In the genomic region with DNA sequence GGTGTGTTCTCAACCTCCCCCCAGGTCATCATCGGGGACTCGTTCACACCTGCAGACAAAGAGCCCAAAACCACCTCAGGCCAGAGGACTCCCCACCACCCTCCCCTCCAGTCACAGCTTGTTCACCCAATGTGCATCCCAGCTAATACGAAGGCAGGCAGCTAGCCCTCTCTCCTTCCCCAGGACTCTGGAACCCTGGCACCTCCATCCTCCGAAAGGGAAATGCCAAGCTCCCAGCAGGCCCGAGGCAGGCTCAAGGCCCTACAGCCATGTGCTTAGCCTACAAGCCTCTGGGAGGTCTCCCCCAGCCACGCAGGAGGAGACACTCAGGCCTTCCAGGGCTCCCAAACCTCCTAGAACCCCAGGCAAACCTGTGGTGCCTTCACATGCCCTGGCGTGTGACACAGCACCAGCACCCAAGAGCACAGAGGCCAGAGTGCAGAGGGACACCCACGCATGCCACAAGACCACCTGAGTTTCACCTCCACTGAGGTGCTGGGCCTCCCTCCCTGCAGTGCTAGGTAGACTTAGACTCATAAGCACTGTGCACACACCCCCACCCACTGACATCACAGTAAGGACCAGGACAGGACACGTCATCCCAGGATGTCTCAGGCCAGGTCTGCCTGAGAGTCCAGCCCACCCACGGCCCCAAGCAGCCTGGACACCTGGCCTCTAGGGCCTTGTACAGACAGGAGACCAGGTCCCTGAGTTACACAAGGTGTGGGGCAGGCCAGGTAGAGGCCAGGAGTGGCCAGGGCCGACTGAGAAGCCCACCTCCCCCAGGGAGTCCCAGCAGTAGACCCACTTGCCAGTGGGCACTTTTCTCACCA, we compare ENCODE assay signal across 2 cellular contexts.
A peak's percentile ranks its signal among the peaks of the same experiment; 100 is the strongest.
TF ChIP-seq lines count a peak whose summit lies in the region.

No MANE protein-coding gene starts in this region.

TF ChIP-seq in GM12891, 5 proteins besides CTCF, POLR2A, EP300 and RAD21:
- TF ChIP-seq POU2F2 (IDR thresholded peaks at IDR 0.05; ENCODE audit: low read depth, low read length) (no peak), PAX5 (IDR thresholded peaks at IDR 0.05; ENCODE audit: insufficient read depth, low read length, severe bottlenecking) (no peak), POLR2AphosphoS5 (IDR thresholded peaks at IDR 0.05; ENCODE audit: low read depth, low read length) (no peak), TAF1 (IDR thresholded peaks at IDR 0.05; ENCODE audit: low read depth, low read length) (no peak), SPI1 (IDR thresholded peaks at IDR 0.05; ENCODE audit: low read depth, low read length) (no peak)

TF ChIP-seq in K562, 482 proteins besides CTCF, POLR2A, EP300 and RAD21:
- TF ChIP-seq BCOR (IDR thresholded peaks at IDR 0.05) = no peak
- TF ChIP-seq, protein P1, sequence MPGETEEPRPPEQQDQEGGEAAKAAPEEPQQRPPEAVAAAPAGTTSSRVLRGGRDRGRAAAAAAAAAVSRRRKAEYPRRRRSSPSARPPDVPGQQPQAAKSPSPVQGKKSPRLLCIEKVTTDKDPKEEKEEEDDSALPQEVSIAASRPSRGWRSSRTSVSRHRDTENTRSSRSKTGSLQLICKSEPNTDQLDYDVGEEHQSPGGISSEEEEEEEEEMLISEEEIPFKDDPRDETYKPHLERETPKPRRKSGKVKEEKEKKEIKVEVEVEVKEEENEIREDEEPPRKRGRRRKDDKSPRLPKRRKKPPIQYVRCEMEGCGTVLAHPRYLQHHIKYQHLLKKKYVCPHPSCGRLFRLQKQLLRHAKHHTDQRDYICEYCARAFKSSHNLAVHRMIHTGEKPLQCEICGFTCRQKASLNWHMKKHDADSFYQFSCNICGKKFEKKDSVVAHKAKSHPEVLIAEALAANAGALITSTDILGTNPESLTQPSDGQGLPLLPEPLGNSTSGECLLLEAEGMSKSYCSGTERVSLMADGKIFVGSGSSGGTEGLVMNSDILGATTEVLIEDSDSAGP (CRISPR knock-in tag; IDR thresholded peaks at IDR 0.05) = peak; percentile 75; the same call in 1 of the 2 replicates
- TF ChIP-seq GATAD2B (IDR thresholded peaks at IDR 0.05; ENCODE audit: borderline replicate concordance) = no peak
- peak; percentile 22 for TF ChIP-seq HMGN3 (IDR thresholded peaks at IDR 0.05; ENCODE audit: borderline replicate concordance, extremely low read depth, insufficient read length, low read depth, low read length)
- TF ChIP-seq, protein P2, sequence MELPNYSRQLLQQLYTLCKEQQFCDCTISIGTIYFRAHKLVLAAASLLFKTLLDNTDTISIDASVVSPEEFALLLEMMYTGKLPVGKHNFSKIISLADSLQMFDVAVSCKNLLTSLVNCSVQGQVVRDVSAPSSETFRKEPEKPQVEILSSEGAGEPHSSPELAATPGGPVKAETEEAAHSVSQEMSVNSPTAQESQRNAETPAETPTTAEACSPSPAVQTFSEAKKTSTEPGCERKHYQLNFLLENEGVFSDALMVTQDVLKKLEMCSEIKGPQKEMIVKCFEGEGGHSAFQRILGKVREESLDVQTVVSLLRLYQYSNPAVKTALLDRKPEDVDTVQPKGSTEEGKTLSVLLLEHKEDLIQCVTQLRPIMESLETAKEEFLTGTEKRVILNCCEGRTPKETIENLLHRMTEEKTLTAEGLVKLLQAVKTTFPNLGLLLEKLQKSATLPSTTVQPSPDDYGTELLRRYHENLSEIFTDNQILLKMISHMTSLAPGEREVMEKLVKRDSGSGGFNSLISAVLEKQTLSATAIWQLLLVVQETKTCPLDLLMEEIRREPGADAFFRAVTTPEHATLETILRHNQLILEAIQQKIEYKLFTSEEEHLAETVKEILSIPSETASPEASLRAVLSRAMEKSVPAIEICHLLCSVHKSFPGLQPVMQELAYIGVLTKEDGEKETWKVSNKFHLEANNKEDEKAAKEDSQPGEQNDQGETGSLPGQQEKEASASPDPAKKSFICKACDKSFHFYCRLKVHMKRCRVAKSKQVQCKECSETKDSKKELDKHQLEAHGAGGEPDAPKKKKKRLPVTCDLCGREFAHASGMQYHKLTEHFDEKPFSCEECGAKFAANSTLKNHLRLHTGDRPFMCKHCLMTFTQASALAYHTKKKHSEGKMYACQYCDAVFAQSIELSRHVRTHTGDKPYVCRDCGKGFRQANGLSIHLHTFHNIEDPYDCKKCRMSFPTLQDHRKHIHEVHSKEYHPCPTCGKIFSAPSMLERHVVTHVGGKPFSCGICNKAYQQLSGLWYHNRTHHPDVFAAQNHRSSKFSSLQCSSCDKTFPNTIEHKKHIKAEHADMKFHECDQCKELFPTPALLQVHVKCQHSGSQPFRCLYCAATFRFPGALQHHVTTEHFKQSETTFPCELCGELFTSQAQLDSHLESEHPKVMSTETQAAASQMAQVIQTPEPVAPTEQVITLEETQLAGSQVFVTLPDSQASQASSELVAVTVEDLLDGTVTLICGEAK (IDR thresholded peaks at IDR 0.05) = no peak
- TF ChIP-seq, protein P2 (CRISPR knock-in tag; IDR thresholded peaks at IDR 0.05) = peak; percentile 37; the same call in 1 of the 2 replicates
- no peak for TF ChIP-seq SAP30 (IDR thresholded peaks at IDR 0.05; ENCODE audit: borderline replicate concordance, insufficient read depth, low read depth, low read length, poor library complexity, severe bottlenecking)
- TF ChIP-seq POLR2G (IDR thresholded peaks at IDR 0.05; ENCODE audit: low read depth, low read length) = peak; percentile 48; the same call in 1 of the 2 replicates
- TF ChIP-seq RBFOX2 (IDR thresholded peaks at IDR 0.05; ENCODE audit: low read depth, low read length) = peak; percentile 35; the same call in 1 of the 2 replicates
- peak; percentile 7 for TF ChIP-seq KDM5B (IDR thresholded peaks at IDR 0.05; ENCODE audit: insufficient replicate concordance, low read depth, low read length)
- TF ChIP-seq ZNF408 (CRISPR knock-in tag; IDR thresholded peaks at IDR 0.05; ENCODE audit: low read depth) = peak; percentile 47; the same call in 1 of the 2 replicates
- peak; percentile 18; the same call in 1 of the 2 replicates for TF ChIP-seq PHF8 (IDR thresholded peaks at IDR 0.05; ENCODE audit: borderline replicate concordance, low read length)
- TF ChIP-seq, protein P3, sequence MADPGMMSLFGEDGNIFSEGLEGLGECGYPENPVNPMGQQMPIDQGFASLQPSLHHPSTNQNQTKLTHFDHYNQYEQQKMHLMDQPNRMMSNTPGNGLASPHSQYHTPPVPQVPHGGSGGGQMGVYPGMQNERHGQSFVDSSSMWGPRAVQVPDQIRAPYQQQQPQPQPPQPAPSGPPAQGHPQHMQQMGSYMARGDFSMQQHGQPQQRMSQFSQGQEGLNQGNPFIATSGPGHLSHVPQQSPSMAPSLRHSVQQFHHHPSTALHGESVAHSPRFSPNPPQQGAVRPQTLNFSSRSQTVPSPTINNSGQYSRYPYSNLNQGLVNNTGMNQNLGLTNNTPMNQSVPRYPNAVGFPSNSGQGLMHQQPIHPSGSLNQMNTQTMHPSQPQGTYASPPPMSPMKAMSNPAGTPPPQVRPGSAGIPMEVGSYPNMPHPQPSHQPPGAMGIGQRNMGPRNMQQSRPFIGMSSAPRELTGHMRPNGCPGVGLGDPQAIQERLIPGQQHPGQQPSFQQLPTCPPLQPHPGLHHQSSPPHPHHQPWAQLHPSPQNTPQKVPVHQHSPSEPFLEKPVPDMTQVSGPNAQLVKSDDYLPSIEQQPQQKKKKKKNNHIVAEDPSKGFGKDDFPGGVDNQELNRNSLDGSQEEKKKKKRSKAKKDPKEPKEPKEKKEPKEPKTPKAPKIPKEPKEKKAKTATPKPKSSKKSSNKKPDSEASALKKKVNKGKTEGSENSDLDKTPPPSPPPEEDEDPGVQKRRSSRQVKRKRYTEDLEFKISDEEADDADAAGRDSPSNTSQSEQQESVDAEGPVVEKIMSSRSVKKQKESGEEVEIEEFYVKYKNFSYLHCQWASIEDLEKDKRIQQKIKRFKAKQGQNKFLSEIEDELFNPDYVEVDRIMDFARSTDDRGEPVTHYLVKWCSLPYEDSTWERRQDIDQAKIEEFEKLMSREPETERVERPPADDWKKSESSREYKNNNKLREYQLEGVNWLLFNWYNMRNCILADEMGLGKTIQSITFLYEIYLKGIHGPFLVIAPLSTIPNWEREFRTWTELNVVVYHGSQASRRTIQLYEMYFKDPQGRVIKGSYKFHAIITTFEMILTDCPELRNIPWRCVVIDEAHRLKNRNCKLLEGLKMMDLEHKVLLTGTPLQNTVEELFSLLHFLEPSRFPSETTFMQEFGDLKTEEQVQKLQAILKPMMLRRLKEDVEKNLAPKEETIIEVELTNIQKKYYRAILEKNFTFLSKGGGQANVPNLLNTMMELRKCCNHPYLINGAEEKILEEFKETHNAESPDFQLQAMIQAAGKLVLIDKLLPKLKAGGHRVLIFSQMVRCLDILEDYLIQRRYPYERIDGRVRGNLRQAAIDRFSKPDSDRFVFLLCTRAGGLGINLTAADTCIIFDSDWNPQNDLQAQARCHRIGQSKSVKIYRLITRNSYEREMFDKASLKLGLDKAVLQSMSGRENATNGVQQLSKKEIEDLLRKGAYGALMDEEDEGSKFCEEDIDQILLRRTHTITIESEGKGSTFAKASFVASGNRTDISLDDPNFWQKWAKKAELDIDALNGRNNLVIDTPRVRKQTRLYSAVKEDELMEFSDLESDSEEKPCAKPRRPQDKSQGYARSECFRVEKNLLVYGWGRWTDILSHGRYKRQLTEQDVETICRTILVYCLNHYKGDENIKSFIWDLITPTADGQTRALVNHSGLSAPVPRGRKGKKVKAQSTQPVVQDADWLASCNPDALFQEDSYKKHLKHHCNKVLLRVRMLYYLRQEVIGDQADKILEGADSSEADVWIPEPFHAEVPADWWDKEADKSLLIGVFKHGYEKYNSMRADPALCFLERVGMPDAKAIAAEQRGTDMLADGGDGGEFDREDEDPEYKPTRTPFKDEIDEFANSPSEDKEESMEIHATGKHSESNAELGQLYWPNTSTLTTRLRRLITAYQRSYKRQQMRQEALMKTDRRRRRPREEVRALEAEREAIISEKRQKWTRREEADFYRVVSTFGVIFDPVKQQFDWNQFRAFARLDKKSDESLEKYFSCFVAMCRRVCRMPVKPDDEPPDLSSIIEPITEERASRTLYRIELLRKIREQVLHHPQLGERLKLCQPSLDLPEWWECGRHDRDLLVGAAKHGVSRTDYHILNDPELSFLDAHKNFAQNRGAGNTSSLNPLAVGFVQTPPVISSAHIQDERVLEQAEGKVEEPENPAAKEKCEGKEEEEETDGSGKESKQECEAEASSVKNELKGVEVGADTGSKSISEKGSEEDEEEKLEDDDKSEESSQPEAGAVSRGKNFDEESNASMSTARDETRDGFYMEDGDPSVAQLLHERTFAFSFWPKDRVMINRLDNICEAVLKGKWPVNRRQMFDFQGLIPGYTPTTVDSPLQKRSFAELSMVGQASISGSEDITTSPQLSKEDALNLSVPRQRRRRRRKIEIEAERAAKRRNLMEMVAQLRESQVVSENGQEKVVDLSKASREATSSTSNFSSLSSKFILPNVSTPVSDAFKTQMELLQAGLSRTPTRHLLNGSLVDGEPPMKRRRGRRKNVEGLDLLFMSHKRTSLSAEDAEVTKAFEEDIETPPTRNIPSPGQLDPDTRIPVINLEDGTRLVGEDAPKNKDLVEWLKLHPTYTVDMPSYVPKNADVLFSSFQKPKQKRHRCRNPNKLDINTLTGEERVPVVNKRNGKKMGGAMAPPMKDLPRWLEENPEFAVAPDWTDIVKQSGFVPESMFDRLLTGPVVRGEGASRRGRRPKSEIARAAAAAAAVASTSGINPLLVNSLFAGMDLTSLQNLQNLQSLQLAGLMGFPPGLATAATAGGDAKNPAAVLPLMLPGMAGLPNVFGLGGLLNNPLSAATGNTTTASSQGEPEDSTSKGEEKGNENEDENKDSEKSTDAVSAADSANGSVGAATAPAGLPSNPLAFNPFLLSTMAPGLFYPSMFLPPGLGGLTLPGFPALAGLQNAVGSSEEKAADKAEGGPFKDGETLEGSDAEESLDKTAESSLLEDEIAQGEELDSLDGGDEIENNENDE (IDR thresholded peaks at IDR 0.05; ENCODE audit: low read depth, low read length) = peak; percentile 60
- 0 out of 2 replicates have a peak, but pooled peaks have one; percentile 28 for TF ChIP-seq JUNB (CRISPR knock-in tag; conservative IDR thresholded peaks at IDR 0.05)
